ENCODE assay signal across 24 cellular contexts in the genomic region with DNA sequence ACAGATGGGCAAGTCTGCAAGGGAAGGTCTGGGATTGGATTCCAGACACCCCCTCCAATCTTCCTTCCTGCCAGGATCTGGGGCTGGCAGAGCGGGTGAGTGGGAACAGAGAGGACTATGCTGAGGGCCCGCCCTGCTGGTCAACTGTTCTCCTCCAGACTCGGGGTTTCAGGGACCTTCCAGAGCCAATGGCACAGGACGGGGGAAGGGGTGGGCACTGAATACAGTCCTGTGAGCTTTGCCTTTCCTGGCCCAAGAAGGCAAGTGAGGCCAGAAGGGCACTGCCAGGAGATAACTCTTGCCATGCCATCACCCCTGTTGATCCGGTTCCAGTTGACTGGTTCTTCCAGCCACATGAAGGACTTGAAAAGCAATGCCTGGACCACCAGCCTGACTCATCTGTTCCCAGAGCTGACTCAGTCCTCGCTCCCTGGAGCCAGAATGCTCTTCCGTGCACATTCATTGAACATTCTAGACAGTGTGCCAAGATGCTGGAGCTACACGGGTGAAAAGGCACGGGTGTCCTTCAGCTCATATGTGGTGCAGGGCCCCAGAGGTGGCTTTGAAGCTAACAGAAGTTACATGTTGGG. TPM values are rescaled to one million over a fixed set of nuclear protein-coding genes. Genes with fewer than 3 reads are reported as not detected.
DNase-seq lines count a peak whose midpoint lies in the region; ATAC-seq and TF ChIP-seq lines count a peak whose summit lies in the region.
"Had no signal": no experiment of that assay in that cellular context is flagged by ENCODE, and none has a peak within 500 bp of the region (broad histone marks: within the 10 kb centered on the region; RNA-seq: fewer than 3 reads in every experiment).

No MANE protein-coding gene starts in this region.

- CTCF ChIA-PET in HCT116 (lab: Charles Lee), result no interaction called here

- TF ChIP-seq CTCF in HCT116 (IDR thresholded peaks at IDR 0.05 in 2 of 3, conservative IDR thresholded peaks at IDR 0.05 in 1 of 3; ENCODE audit: borderline replicate concordance in 1 of 3, insufficient read depth in 1 of 3, low read depth in 2 of 3, low read length in 2 of 3) (no peak), chondrocyte (IDR thresholded peaks at IDR 0.05) (no peak)

- H4K20me1 ChIP-seq in HCT116 (ENCODE audit: insufficient read depth), result no peaks in the 10 kb centered on the region

- H3K27me3 ChIP-seq in HCT116 (ENCODE audit: insufficient read depth, low read length), result no peaks in the 10 kb centered on the region
- H3K27me3 ChIP-seq: colonic mucosa had no signal

- 76 to 78% (median 76%) methylated on average over 9 of the region's 9 CpGs for WGBS in adipose tissue, 3 donors

- no peak overlapping the region for H3K4me3 ChIP-seq in HCT116 (replicated peaks in 1 of 2; ENCODE audit: low read depth in 1 of 2, low read length in 2 of 2)
- H3K4me3 ChIP-seq: A549 had no signal

- no TSS peak for BruUV-seq in HCT116 (replicated peaks; lab: Mats Ljungman, UMichigan)

- no peak for TF ChIP-seq RAD21 in HCT116 (IDR thresholded peaks at IDR 0.05; ENCODE audit: low read depth)

- no peaks in the 10 kb centered on the region for H3K4me1 Mint-ChIP-seq in chondrocyte (ENCODE audit: low read depth)
- H3K4me1 Mint-ChIP-seq: activated CD4-positive, alpha-beta T cell treated with anti-CD3 and anti-CD28 coated beads, Interleukin-2, amount 10 ng/mL, durations not matched to agents 24 days and 14 days; natural killer cell had no signal

- TF ChIP-seq POLR2A in HCT116 (IDR thresholded peaks at IDR 0.05; ENCODE audit: borderline replicate concordance, extremely low read depth, insufficient read depth, insufficient read length), result no peak

- H3K27ac Mint-ChIP-seq in chondrocyte (ENCODE audit: unreplicated experiment), result no peak overlapping the region
- H3K27ac Mint-ChIP-seq: activated CD4-positive, alpha-beta T cell treated with anti-CD3 and anti-CD28 coated beads, Interleukin-2, amount 10 ng/mL, durations not matched to agents 24 days and 14 days; activated T-cell treated with anti-CD3 and anti-CD28 coated beads, Interleukin-2, amount 50 U/mL, for 24 hours; natural killer cell; T-helper 2 cell treated with Interferon-gamma antibody and Interleukin-4, amounts not matched to agents 5 μg/mL and 100 μg/mL, for 36 hours had no signal

- no peak overlapping the region for H3K27ac ChIP-seq in HCT116 (ENCODE audit: low read depth, low read length)
- H3K27ac ChIP-seq in adipose tissue (ENCODE audit: low read depth, low read length), result peak overlapping the region; percentile 20
- H3K27ac ChIP-seq: A549, colonic mucosa, left ventricle myocardium inferior, thoracic aorta had no signal

- H3K4me3 Mint-ChIP-seq in chondrocyte (ENCODE audit: unreplicated experiment), result no peak overlapping the region
- H3K4me3 Mint-ChIP-seq: activated CD4-positive, alpha-beta T cell treated with anti-CD3 and anti-CD28 coated beads, Interleukin-2, amount 10 ng/mL, durations not matched to agents 24 days and 14 days; activated T-cell treated with anti-CD3 and anti-CD28 coated beads, Interleukin-2, amount 50 U/mL, for 24 hours; natural killer cell; T-helper 2 cell treated with Interferon-gamma antibody and Interleukin-4, amounts not matched to agents 5 μg/mL and 100 μg/mL, for 36 hours had no signal

- no peak overlapping the region for H3K9ac ChIP-seq in HCT116 (ENCODE audit: low read length)

- POLR2A ChIA-PET in HCT116 (lab: Charles Lee), result no interaction called here

- no peaks in the 10 kb centered on the region for H3K9me2 ChIP-seq in HCT116 (ENCODE audit: insufficient read depth)

- intact Hi-C loops in HCT116 (cut with micrococcal nuclease), result no loop called here

- no peak overlapping the region for H2AFZ ChIP-seq in HCT116 (ENCODE audit: low read depth, low read length, poor library complexity, severe bottlenecking)

- no peaks in the 10 kb centered on the region for H3K36me3 ChIP-seq in HCT116 (ENCODE audit: control insufficient read depth in 1 of 2, insufficient read depth in 2 of 2, low read length in 2 of 2)
- H3K36me3 ChIP-seq: colonic mucosa, esophagus squamous epithelium, left ventricle myocardium inferior, thoracic aorta had no signal

- no peaks in the 10 kb centered on the region for H3K9me3 ChIP-seq in HCT116 (ENCODE audit: control insufficient read depth in 1 of 2, insufficient read depth in 1 of 2, low read depth in 1 of 2, low read length in 2 of 2)
- H3K9me3 ChIP-seq: A549, Caco-2, colonic mucosa, esophagus squamous epithelium, left ventricle myocardium inferior, thoracic aorta had no signal

- no peaks in the 10 kb centered on the region for H3K36me3 Mint-ChIP-seq in chondrocyte (ENCODE audit: low read depth)
- H3K36me3 Mint-ChIP-seq: natural killer cell had no signal

- no peak overlapping the region for H3K4me2 ChIP-seq in HCT116 (ENCODE audit: low read length)
- H3K4me2 ChIP-seq: A549 had no signal

- RAD21 ChIA-PET in HCT116 (lab: Charles Lee; ENCODE audit: low non-redundant PET in 1 of 2, low total read pairs in 2 of 2, uncharacterized antibody in 2 of 2, unreplicated experiment in 2 of 2), result no interaction called here

- ATAC-seq in HCT116 (no peak), HG03108 (IDR thresholded peaks at IDR 0.05; ENCODE audit: unreplicated experiment) (no peak), GM18907 (IDR thresholded peaks at IDR 0.05; ENCODE audit: unreplicated experiment) (no peak)
- ATAC-seq: A549 had no signal

- DNase-seq in A172 (ENCODE audit: low spot score) (peak; percentile 18), HCT116 (ENCODE audit: low read depth, low spot score) (no peak), glomerular visceral epithelial cell (ENCODE audit: extremely low spot score) (peak; percentile 93), medulla oblongata (ENCODE audit: extremely low spot score) (no peak), chondrocyte (ENCODE audit: low spot score) (no peak)
- DNase-seq: activated CD4-positive, alpha-beta T cell treated with anti-CD3 and anti-CD28 coated beads, Interleukin-2, amount 10 ng/mL, durations not matched to agents 24 days and 14 days; activated T-cell treated with anti-CD3 and anti-CD28 coated beads, Interleukin-2, amount 50 U/mL, for 24 hours; Caco-2; colonic mucosa; esophagus squamous epithelium; left ventricle myocardium inferior; natural killer cell; NCI-H1105 treated with DMSO at 0.1 percent for 48 hours; NCI-H2171 treated with DMSO at 0.1 percent for 48 hours; NK-92 treated with Interleukin-12 subunit alpha and Interleukin-12 subunit beta, amount 100 ng/mL, for 24 hours; retina; SHP77; stimulated activated CD4-positive, alpha-beta T cell treated with anti-CD3 and anti-CD28 coated beads, Interleukin-2, amount 100 ng/mL, for 24 hours had no signal

- H3K9me3 Mint-ChIP-seq in chondrocyte (ENCODE audit: low read depth), result no peaks in the 10 kb centered on the region
- H3K9me3 Mint-ChIP-seq: activated CD4-positive, alpha-beta T cell treated with anti-CD3 and anti-CD28 coated beads, Interleukin-2, amount 10 ng/mL, durations not matched to agents 24 days and 14 days; activated T-cell treated with anti-CD3 and anti-CD28 coated beads, Interleukin-2, amount 50 U/mL, for 24 hours; natural killer cell had no signal

- H3K27me3 Mint-ChIP-seq in chondrocyte (ENCODE audit: low read depth), result peaks cover 2% of the 10 kb centered on the region
- H3K27me3 Mint-ChIP-seq: activated CD4-positive, alpha-beta T cell treated with anti-CD3 and anti-CD28 coated beads, Interleukin-2, amount 10 ng/mL, durations not matched to agents 24 days and 14 days had no signal

- H3K4me1 ChIP-seq in HCT116 (ENCODE audit: control insufficient read depth in 1 of 2, insufficient read depth in 2 of 2, low read length in 2 of 2), result peaks cover 0 to 5% of the 10 kb centered on the region in 2 experiments; a peak in 1 of 4 replicates
- H3K4me1 ChIP-seq: A549, Caco-2, colonic mucosa, esophagus squamous epithelium, left ventricle myocardium inferior had no signal

- no peaks in the 10 kb centered on the region for H3K79me2 ChIP-seq in HCT116 (ENCODE audit: insufficient read depth, low read length)

TF ChIP-seq in HCT116, 20 proteins besides CTCF, POLR2A, EP300 and RAD21:
- peak; percentile 21; the same call in 1 of the 2 replicates for TF ChIP-seq FOSL1 (IDR thresholded peaks at IDR 0.05; ENCODE audit: low read depth)
- TF ChIP-seq JUND (IDR thresholded peaks at IDR 0.05), result 0 out of 2 replicates have a peak, but pooled peaks have one; percentile 16
- no peak for TF ChIP-seq ELF1 (IDR thresholded peaks at IDR 0.05; ENCODE audit: borderline replicate concordance, low read depth)
TF ChIP-seq in HCT116: peak in this region for 2.

RNA-seq across cellular contexts. Expression of a gene that starts 0.5 kb away (rescaled TPM):
- total RNA-seq in A172 (2014; rRNA removed; shearing (Covaris generic)), result 0.29 TPM in 1 of 2 replicates, not detected in the other
- total RNA-seq in HCT116 (2021; ENCODE audit: unreplicated experiment) (0.15 TPM), chondrocyte (not detected in 3 replicates)
- 0.02 TPM in 1 of 2 replicates, not detected in the other for polyA plus RNA-seq in HCT116 (2012)
- 1 to 10 TPM in 2 of 3 donors, under 1 TPM in 1; 0.18 to 2.8 (median 2.1) TPM for polyA plus RNA-seq in adipose tissue
- total RNA-seq: activated CD4-positive, alpha-beta T cell treated with anti-CD3 and anti-CD28 coated beads, Interleukin-2, amount 10 ng/mL, durations not matched to agents 24 days and 14 days; Caco-2 had no signal
- polyA plus RNA-seq: A549 had no signal

RNA-seq across cellular contexts. Expression of a gene that starts 22.0 kb away (rescaled TPM):
- 14.6 and 17.2 TPM in 2 replicates for total RNA-seq in A172 (2014; rRNA removed; shearing (Covaris generic))
- total RNA-seq in HCT116 (2021; ENCODE audit: unreplicated experiment), result 8.8 TPM
- polyA plus RNA-seq in HCT116 (2012), result 3.2 and 5.0 TPM in 2 replicates
- polyA plus RNA-seq in adipose tissue, result 1 to 10 TPM; 1.9 to 4.8 (median 3.2) TPM
- total RNA-seq in chondrocyte, result 6.6 to 7.8 TPM (median 7.6 TPM) in 3 replicates

RNA-seq across cellular contexts. Expression of a gene that starts 26.3 kb away (rescaled TPM):
- total RNA-seq in A172 (2014; rRNA removed; shearing (Covaris generic)), result 37.0 and 63.5 TPM in 2 replicates
- total RNA-seq in HCT116 (2021; ENCODE audit: unreplicated experiment), result 31.4 TPM
- 24.2 and 28.2 TPM in 2 replicates for polyA plus RNA-seq in HCT116 (2012)
- 10 to 100 TPM; 11.9 to 25.7 (median 15.9) TPM for polyA plus RNA-seq in adipose tissue
- total RNA-seq in chondrocyte, result 22.9 to 28.2 TPM (median 24.6 TPM) in 3 replicates

RNA-seq across cellular contexts. Expression of a gene that starts 48.3 kb away (rescaled TPM):
- 7.0 and 11.0 TPM in 2 replicates for total RNA-seq in A172 (2014; rRNA removed; shearing (Covaris generic))
- total RNA-seq in HCT116 (2021; ENCODE audit: unreplicated experiment) (0.49 TPM), chondrocyte (5.4 to 7.1 TPM (median 6.2 TPM) in 3 replicates)
- 0.15 and 0.39 TPM in 2 replicates for polyA plus RNA-seq in HCT116 (2012)
- 1 to 10 TPM; 1.2 to 2.1 (median 2.0) TPM for polyA plus RNA-seq in adipose tissue

RNA-seq across cellular contexts. Expression of a gene that starts 48.3 kb away (rescaled TPM):
- 20.2 and 26.1 TPM in 2 replicates for total RNA-seq in A172 (2014; rRNA removed; shearing (Covaris generic))
- total RNA-seq in HCT116 (2021; ENCODE audit: unreplicated experiment) (10.3 TPM), chondrocyte (20.9 to 22.0 TPM (median 21.6 TPM) in 3 replicates)
- polyA plus RNA-seq in HCT116 (2012), result 4.1 and 5.8 TPM in 2 replicates
- polyA plus RNA-seq in adipose tissue, result 10 to 100 TPM in 2 of 3 donors, 1 to 10 TPM in 1; 8.1 to 15.0 (median 10.4) TPM

Comparison
In these comparisons a context has a peak if more than half of its experiments do, and no peak if none do; other contexts are left out.
1. DNase-seq: peak in A172 (single experiment) and glomerular visceral epithelial cell (single experiment); none in HCT116 (single experiment), medulla oblongata (single experiment) and chondrocyte (single experiment).